8 cellular contexts compared by ENCODE assay signal in the genomic region with DNA sequence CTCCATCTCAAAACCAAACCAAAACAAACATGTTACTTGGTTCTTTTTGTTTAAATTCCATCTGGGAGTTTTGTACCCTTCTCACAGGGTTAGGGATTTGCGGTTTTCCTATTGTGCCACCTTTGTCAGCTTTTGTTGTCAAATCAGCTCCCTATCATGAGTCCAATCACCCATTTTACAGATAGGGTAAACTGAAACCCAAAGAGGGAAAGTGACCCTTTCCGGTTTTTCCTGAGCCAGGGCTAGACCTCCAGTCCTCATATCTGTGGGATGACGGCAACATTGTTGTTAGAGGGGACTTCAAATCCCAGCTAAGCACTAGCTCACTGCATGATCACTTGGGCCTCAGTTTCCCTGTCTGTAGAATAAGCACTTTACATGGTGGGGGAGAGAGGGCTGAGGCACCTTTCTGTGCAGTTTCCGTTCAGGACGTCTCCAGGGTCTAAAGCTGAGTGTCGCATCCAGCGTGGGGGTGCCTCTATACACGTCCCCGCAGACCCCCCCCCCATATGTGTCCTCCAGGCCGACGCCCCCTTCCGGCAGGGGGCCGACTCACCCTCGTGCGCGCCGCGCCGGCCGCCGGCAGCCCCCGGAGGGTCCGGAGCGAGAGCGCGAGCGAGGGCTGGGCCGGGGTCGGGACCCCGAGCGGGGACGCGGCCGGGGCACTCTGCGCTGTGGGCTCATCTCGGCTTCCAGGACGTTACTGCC. TPM values are rescaled to one million over a fixed set of nuclear protein-coding genes. Genes with fewer than 3 reads are reported as not detected.
A peak's percentile ranks its signal among the peaks of the same experiment; 100 is the strongest.
DNase-seq lines count a peak whose midpoint lies in the region; ATAC-seq and TF ChIP-seq lines count a peak whose summit lies in the region.

No MANE protein-coding gene starts in this region.

- H3K27ac ChIP-seq in BLaER1 (no peak overlapping the region), coronary artery (no peak overlapping the region)
- H3K27ac ChIP-seq in naive thymus-derived CD4-positive, alpha-beta T cell (ENCODE audit: low read depth, low read length), result peak overlapping the region; percentile 2

- H3K4me2 ChIP-seq in BLaER1, result peak overlapping the region; percentile 100

- intact Hi-C loops in naive thymus-derived CD4-positive, alpha-beta T cell (cut with micrococcal nuclease), result loop anchor here in 1 of 2 donors (2.0 kb wide), 4 partner anchors 15 to 315 kb away; a partner anchor contains a TSS
- intact Hi-C loops in left colon (cut with DNase I, micrococcal nuclease), result loop anchor here in 1 of 2 donors (5.0 to 10.0 kb wide), 2 partner anchors 43 to 75 kb away; a partner anchor contains a TSS

- DNase-seq in NT2/D1 (ENCODE audit: low read depth, low spot score) (no peak), coronary artery (ENCODE audit: low spot score) (no peak), left colon (no peak), hepatic stellate cell (ENCODE audit: low spot score) (no peak), NCI-H2171 (lab: John Stamatoyannopoulos, UW) (no peak), Kasumi-1 (lab: John Stamatoyannopoulos, UW) (no peak)
- no peak for DNase-seq in naive thymus-derived CD4-positive, alpha-beta T cell

- H3K27me3 Mint-ChIP-seq in naive thymus-derived CD4-positive, alpha-beta T cell, result peaks cover 0 to 28% (median 0%) of the 10 kb centered on the region in 5 donors

- no peak for TF ChIP-seq CTCF in coronary artery (IDR thresholded peaks at IDR 0.05)

- H3K9me3 ChIP-seq in BLaER1, result 0 out of 2 replicates have a peak, but pooled peaks cover 4% of the 10 kb centered on the region
- H3K9me3 ChIP-seq in NT2/D1 (ENCODE audit: insufficient read depth, low read length), result peaks cover 8% of the 10 kb centered on the region; the same call in 1 of the 2 replicates
- H3K9me3 ChIP-seq in naive thymus-derived CD4-positive, alpha-beta T cell (ENCODE audit: control insufficient read depth in 2 of 3, low read length in 3 of 3), result no peaks in the 10 kb centered on the region

- peak overlapping the region; percentile 85 to 98 (median 92) for H3K4me3 Mint-ChIP-seq in naive thymus-derived CD4-positive, alpha-beta T cell

- no peaks in the 10 kb centered on the region for H3K36me3 ChIP-seq in BLaER1
- peaks cover 12% of the 10 kb centered on the region for H3K36me3 ChIP-seq in NT2/D1 (ENCODE audit: insufficient read depth, insufficient read length, low read length)
- H3K36me3 ChIP-seq in naive thymus-derived CD4-positive, alpha-beta T cell (ENCODE audit: control insufficient read depth in 2 of 3, insufficient read depth in 3 of 3, low read length in 3 of 3), result no peaks in the 10 kb centered on the region

- peaks cover 14% of the 10 kb centered on the region; the same call in 1 of the 2 replicates for H3K27me3 ChIP-seq in BLaER1
- H3K27me3 ChIP-seq in NT2/D1 (ENCODE audit: insufficient read depth, insufficient read length), result peaks cover 14% of the 10 kb centered on the region
- no peaks in the 10 kb centered on the region for H3K27me3 ChIP-seq in naive thymus-derived CD4-positive, alpha-beta T cell (ENCODE audit: control insufficient read depth in 2 of 2, insufficient read depth in 2 of 2, low read length in 2 of 2)

- peaks cover 0 to 8% (median 0%) of the 10 kb centered on the region in 5 donors for H3K36me3 Mint-ChIP-seq in naive thymus-derived CD4-positive, alpha-beta T cell

- H3K9me3 Mint-ChIP-seq in naive thymus-derived CD4-positive, alpha-beta T cell, result peaks cover 0 to 3% (median 0%) of the 10 kb centered on the region in 11 donors

- CTCF ChIA-PET in naive thymus-derived CD4-positive, alpha-beta T cell (lab: Charles Lee), result interaction anchor here (0.5 to 2.5 kb wide), 11 partner anchors 9 to 183 kb away, joined by 3 to 10 read pairs (median 4); a partner anchor contains a TSS

- peaks cover 45% of the 10 kb centered on the region for H3K4me1 ChIP-seq in BLaER1
- H3K4me1 ChIP-seq in NT2/D1 (ENCODE audit: insufficient read depth, insufficient read length), result peaks cover 9% of the 10 kb centered on the region
- H3K4me1 ChIP-seq in naive thymus-derived CD4-positive, alpha-beta T cell (ENCODE audit: control insufficient read depth in 2 of 2, insufficient read depth in 2 of 2, low read length in 2 of 2), result peaks cover 12 to 16% of the 10 kb centered on the region in 2 donors

- ATAC-seq in naive thymus-derived CD4-positive, alpha-beta T cell, result no peak
- ATAC-seq in left colon, result no peak

- H3K4me3 ChIP-seq in BLaER1 (peak overlapping the region; percentile 72), NT2/D1 (ENCODE audit: insufficient read length, low read depth) (peak overlapping the region; percentile 68), coronary artery (peak overlapping the region; percentile 72)
- H3K4me3 ChIP-seq in naive thymus-derived CD4-positive, alpha-beta T cell (ENCODE audit: low read length), result peak overlapping the region; percentile 84

- H3K27ac Mint-ChIP-seq in naive thymus-derived CD4-positive, alpha-beta T cell, result peak overlapping the region in 1 of 9 donors; percentile 28

- H3K9ac ChIP-seq in BLaER1 (peak overlapping the region; percentile 68), NT2/D1 (ENCODE audit: insufficient read length, low read depth) (peak overlapping the region; percentile 81)

- POLR2A ChIA-PET in naive thymus-derived CD4-positive, alpha-beta T cell (lab: Charles Lee), result interaction anchor here (0.9 to 1.2 kb wide), 4 partner anchors 13 to 97 kb away, joined by 3 to 4 read pairs (median 3); a partner anchor contains a TSS

- no peaks in the 10 kb centered on the region for H4K20me1 ChIP-seq in BLaER1

- peaks cover 6 to 26% (median 17%) of the 10 kb centered on the region in 7 donors for H3K4me1 Mint-ChIP-seq in naive thymus-derived CD4-positive, alpha-beta T cell

RNA-seq across cellular contexts. Expression of a gene that starts 3.9 kb away (rescaled TPM):
- 1 to 10 TPM in 4 of 5 experiments, under 1 TPM in 1; 0.47 to 4.8 (median 2.3) TPM for total RNA-seq in naive thymus-derived CD4-positive, alpha-beta T cell
- polyA plus RNA-seq in naive thymus-derived CD4-positive, alpha-beta T cell, result not detected
- under 1 TPM; 0.40 to 0.50 TPM for total RNA-seq in left colon

RNA-seq across cellular contexts. Expression of a gene that starts 13.0 kb away (rescaled TPM):
- total RNA-seq in naive thymus-derived CD4-positive, alpha-beta T cell, result under 1 TPM in 3 of 5 experiments, not detected in 2; 0.24 to 0.43 (median 0.42) TPM
- polyA plus RNA-seq in naive thymus-derived CD4-positive, alpha-beta T cell, result not detected
- total RNA-seq in left colon, result 10 to 100 TPM; 38.2 to 42.1 TPM

RNA-seq across cellular contexts. Expression of a gene that starts 15.3 kb away (rescaled TPM):
- 100 to 1,000 TPM in 1 of 5 experiments, 10 to 100 TPM in 4; 29.9 to 221 (median 57.1) TPM for total RNA-seq in naive thymus-derived CD4-positive, alpha-beta T cell
- polyA plus RNA-seq in naive thymus-derived CD4-positive, alpha-beta T cell, result 100 to 1,000 TPM; 105 to 115 TPM
- 10 to 100 TPM; 14.8 to 27.5 TPM for total RNA-seq in left colon

RNA-seq across cellular contexts. Expression of a gene that starts 29.7 kb away (rescaled TPM):
- total RNA-seq in naive thymus-derived CD4-positive, alpha-beta T cell, result 10 to 100 TPM; 19.5 to 45.1 (median 33.3) TPM
- polyA plus RNA-seq in naive thymus-derived CD4-positive, alpha-beta T cell, result 10 to 100 TPM; 26.8 to 31.3 TPM
- total RNA-seq in left colon, result 10 to 100 TPM; 54.4 to 60.7 TPM

RNA-seq across cellular contexts. Expression of a gene that starts 52.8 kb away (rescaled TPM):
- 10 to 100 TPM; 29.6 to 59.8 (median 40.4) TPM for total RNA-seq in naive thymus-derived CD4-positive, alpha-beta T cell
- 10 to 100 TPM in 1 of 2 donors, 1 to 10 TPM in 1; 5.1 to 15.9 TPM for polyA plus RNA-seq in naive thymus-derived CD4-positive, alpha-beta T cell
- total RNA-seq in left colon, result 10 to 100 TPM; 17.8 to 21.9 TPM

Comparison
In these comparisons a context has a peak if more than half of its experiments do, and no peak if none do; other contexts are left out.
1. RNA of a gene that starts 13.0 kb away (total RNA-seq): 38.2 to 42.1 TPM in left colon; 0.24 to 0.43 TPM in naive thymus-derived CD4-positive, alpha-beta T cell; every median in the first group is over 10 times any median in the second.
2. Peak in every context shown above with its lines, with median percentiles within 50 percentile points of each other: H3K4me3 ChIP-seq.